16 cellular contexts compared by ENCODE assay signal in the genomic region with DNA sequence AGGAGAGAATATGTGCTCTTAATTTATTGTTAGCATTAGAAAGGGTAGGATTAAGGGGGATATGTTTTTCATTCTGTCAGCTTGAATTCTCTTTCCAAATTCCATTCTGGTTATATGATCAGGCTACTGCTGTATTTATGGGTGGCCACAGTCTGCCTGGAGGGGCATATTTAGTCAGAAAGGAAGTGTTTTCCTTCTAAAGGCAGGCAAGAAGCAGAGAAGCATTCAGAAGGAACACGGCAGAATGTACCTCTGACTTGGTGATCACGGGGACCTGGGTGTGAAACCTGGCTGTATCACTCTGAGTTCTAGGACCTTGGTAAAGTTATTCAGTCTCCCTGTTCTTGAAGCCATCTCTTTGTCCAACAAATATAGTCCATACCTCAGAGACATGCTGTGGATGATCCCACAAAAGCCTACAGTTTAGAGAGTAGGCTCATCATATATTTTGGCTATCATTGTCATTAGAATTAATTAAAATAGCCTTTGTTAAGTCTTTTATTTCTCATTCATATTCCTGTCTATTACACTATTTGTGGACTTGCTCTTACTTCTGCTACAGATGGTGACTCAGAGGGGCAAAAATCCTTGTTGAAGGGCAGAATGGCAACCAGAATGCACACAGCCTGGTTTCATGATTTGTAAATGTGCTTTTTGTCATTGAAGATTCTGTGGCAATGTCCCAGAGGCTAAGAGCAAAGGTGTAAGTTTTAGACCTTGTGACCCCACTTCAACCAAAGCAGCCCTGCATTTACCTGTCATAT. TPM values are rescaled to one million over a fixed set of nuclear protein-coding genes. Genes with fewer than 3 reads are reported as not detected.
DNase-seq lines count a peak whose midpoint lies in the region; ATAC-seq and TF ChIP-seq lines count a peak whose summit lies in the region.
"Had no signal": no experiment of that assay in that cellular context is flagged by ENCODE, and none has a peak within 500 bp of the region (broad histone marks: within the 10 kb centered on the region; RNA-seq: fewer than 3 reads in every experiment).

No MANE protein-coding gene starts in this region.

- H3K4me2 ChIP-seq in PC-3 (ENCODE audit: low read length): peak overlapping the region; percentile 99

- CTCF ChIA-PET in PC-3 (lab: Charles Lee): no interaction called here

- no peak for TF ChIP-seq CTCF in AG10803 (conservative IDR thresholded peaks at IDR 0.05; ENCODE audit: low read length)
- TF ChIP-seq CTCF in PC-3 (conservative IDR thresholded peaks at IDR 0.05; ENCODE audit: low read depth, low read length): no peak
- no peak for TF ChIP-seq CTCF in endodermal cell (conservative IDR thresholded peaks at IDR 0.05)
- no peak for TF ChIP-seq CTCF in osteocyte (IDR thresholded peaks at IDR 0.05)

- H3K4me3 ChIP-seq in AG10803 (ENCODE audit: low read length) (peak overlapping the region; percentile 79), PC-3 (ENCODE audit: low read length) (peak overlapping the region; percentile 41), endodermal cell (ENCODE audit: low read length) (peak overlapping the region; percentile 84)
- H3K4me3 ChIP-seq: pancreas had no signal

- H3K27me3 Mint-ChIP-seq in endodermal cell (ENCODE audit: insufficient read depth) (peaks cover 2% of the 10 kb centered on the region), osteocyte (ENCODE audit: unreplicated experiment) (no peaks in the 10 kb centered on the region)

- intact Hi-C loops in PC-3 (cut with micrococcal nuclease): loop anchor here (5.0 to 10.0 kb wide), 4 partner anchors 92 to 382 kb away; no protein-coding TSS in a partner anchor

- H3K79me2 ChIP-seq in PC-3 (ENCODE audit: low read length): peaks cover 10% of the 10 kb centered on the region

- H3K36me3 ChIP-seq in PC-3 (ENCODE audit: low read depth, low read length) (no peaks in the 10 kb centered on the region), endodermal cell (ENCODE audit: control insufficient read depth, insufficient read depth, low read length) (peaks cover 26% of the 10 kb centered on the region)
- H3K36me3 ChIP-seq: pancreas, upper lobe of left lung had no signal

- no TSS peak for BruUV-seq in PC-3 (replicated peaks; lab: Mats Ljungman, UMichigan)

- H3K4me1 ChIP-seq in PC-3 (ENCODE audit: insufficient read depth, low read length) (peaks cover 45% of the 10 kb centered on the region), endodermal cell (ENCODE audit: control insufficient read depth, insufficient read depth, low read length) (peaks cover 9% of the 10 kb centered on the region)

- no peaks in the 10 kb centered on the region for H4K20me1 ChIP-seq in PC-3 (ENCODE audit: low read length)

- H3K9ac ChIP-seq in PC-3 (ENCODE audit: low read length) (peak overlapping the region; percentile 35; the same call in 1 of the 2 replicates), endodermal cell (ENCODE audit: extremely low read depth, low read length, poor library complexity, severe bottlenecking) (no peak overlapping the region)

- no peak overlapping the region for H2AFZ ChIP-seq in PC-3 (ENCODE audit: low read length)

- H3F3A ChIP-seq in PC-3 (ENCODE audit: low read length, unreplicated experiment): no peaks in the 10 kb centered on the region

- WGBS in endodermal cell (ENCODE audit: insufficient coverage in 1 of 2, insufficient read length in 1 of 2), 2 experiments: 76 to 90% methylated on average over 2 of the region's 2 CpGs

- H3K9me3 ChIP-seq in PC-3 (ENCODE audit: low read length) (no peaks in the 10 kb centered on the region), endodermal cell (ENCODE audit: control insufficient read depth, low read length) (no peaks in the 10 kb centered on the region)
- H3K9me3 ChIP-seq: pancreas, upper lobe of left lung had no signal

- H3K9me3 Mint-ChIP-seq in endodermal cell: no peaks in the 10 kb centered on the region
- no peaks in the 10 kb centered on the region for H3K9me3 Mint-ChIP-seq in osteocyte (ENCODE audit: unreplicated experiment)
- H3K9me3 Mint-ChIP-seq: activated T-helper 2 cell treated with anti-CD3 and anti-CD28 coated beads, Interferon-gamma antibody, Interleukin-2, Interleukin-4, amounts not matched to agents 10 μg/mL and 5 μg/mL and 100 μg/mL, durations not matched to agents 14 hours and 24 hours and 36 hours had no signal

- H3K27ac ChIP-seq in PC-3 (ENCODE audit: low read length) (peak overlapping the region; percentile 90), endodermal cell (ENCODE audit: low read depth, low read length) (no peak overlapping the region)
- H3K27ac ChIP-seq: pancreas, upper lobe of left lung had no signal

- DNase-seq in AG10803 (ENCODE audit: low read depth): no peak
- peak; percentile 42 for DNase-seq in PC-3
- DNase-seq in endodermal cell: no peak
- DNase-seq in osteocyte (ENCODE audit: extremely low spot score, unreplicated experiment): no peak
- no peak for DNase-seq in NCI-H446 (lab: John Stamatoyannopoulos, UW)
- DNase-seq in GM19240 (ENCODE audit: insufficient read length, low spot score): no peak
- DNase-seq in NCI-H1436 treated with DMSO at 0.1 percent for 48 hours (lab: John Stamatoyannopoulos, UW): no peak
- no peak for DNase-seq in SIG-M5 (lab: John Stamatoyannopoulos, UW)
- DNase-seq: activated CD4-positive, alpha-beta T cell treated with anti-CD3 and anti-CD28 coated beads, Interleukin-2, amount 10 ng/mL, durations not matched to agents 24 days and 14 days; DMS153; NCI-H2171 treated with DMSO at 0.1 percent for 48 hours; pancreas; stimulated activated CD4-positive, alpha-beta T cell treated with anti-CD3 and anti-CD28 coated beads, Interleukin-15, amount 100 ng/mL, for 24 hours; T-helper 17 cell; upper lobe of left lung had no signal

- no peak overlapping the region for H3K27ac Mint-ChIP-seq in endodermal cell
- H3K27ac Mint-ChIP-seq in osteocyte (ENCODE audit: unreplicated experiment): peak overlapping the region; percentile 75
- H3K27ac Mint-ChIP-seq: activated CD4-positive, alpha-beta T cell treated with anti-CD3 and anti-CD28 coated beads, Interleukin-2, amount 10 ng/mL, durations not matched to agents 24 days and 14 days; activated T-helper 2 cell treated with anti-CD3 and anti-CD28 coated beads, Interferon-gamma antibody, Interleukin-2, Interleukin-4, amounts not matched to agents 10 μg/mL and 5 μg/mL and 100 μg/mL, durations not matched to agents 14 hours and 24 hours and 36 hours; T-helper 17 cell had no signal

- H3K27me3 ChIP-seq in PC-3 (ENCODE audit: low read length): no peaks in the 10 kb centered on the region
- no peaks in the 10 kb centered on the region for H3K27me3 ChIP-seq in endodermal cell (ENCODE audit: control insufficient read depth, insufficient read depth, low read length, poor library complexity, severe bottlenecking)
- H3K27me3 ChIP-seq: upper lobe of left lung had no signal

- POLR2A ChIA-PET in PC-3 (lab: Charles Lee; ENCODE audit: unreplicated experiment): no interaction called here

- no peaks in the 10 kb centered on the region for H3K9me2 ChIP-seq in PC-3 (replicated peaks; ENCODE audit: low read length)

- H3K4me1 Mint-ChIP-seq in endodermal cell (peaks cover 59% of the 10 kb centered on the region), osteocyte (ENCODE audit: unreplicated experiment) (peaks cover 64% of the 10 kb centered on the region)

- H3K36me3 Mint-ChIP-seq in endodermal cell (ENCODE audit: low read depth) (peaks cover 28% of the 10 kb centered on the region), osteocyte (ENCODE audit: unreplicated experiment) (no peaks in the 10 kb centered on the region)

- peak overlapping the region; percentile 69 for H3K4me3 Mint-ChIP-seq in endodermal cell
- peak overlapping the region; percentile 26 for H3K4me3 Mint-ChIP-seq in osteocyte (ENCODE audit: unreplicated experiment)
- H3K4me3 Mint-ChIP-seq: activated CD4-positive, alpha-beta T cell treated with anti-CD3 and anti-CD28 coated beads, Interleukin-2, amount 10 ng/mL, durations not matched to agents 24 days and 14 days; T-helper 17 cell had no signal

- no peak for ATAC-seq in PC-3
- ATAC-seq: pancreas, T-helper 17 cell had no signal

RNA-seq across cellular contexts. Expression of a gene that starts 2.7 kb away (rescaled TPM):
- total RNA-seq in PC-3 (2014; rRNA removed): 60.1 and 71.0 TPM in 2 replicates
- total RNA-seq in endodermal cell: 100 to 1,000 TPM in 1 of 2 donors, 10 to 100 TPM in 1; 67.5 to 172 TPM
- 40.7 TPM for polyA plus RNA-seq in endodermal cell (2013, experiment 1 of 2)
- 57.7 TPM for polyA plus RNA-seq in endodermal cell (2013, experiment 2 of 2)
- 75.1 and 81.8 TPM in 2 replicates for total RNA-seq in osteocyte
- total RNA-seq: T-helper 17 cell had no signal
